In genomic region chr1:67760030-67760821, GRCh38 we compare ENCODE assay signal across 8 cellular contexts.
DNase-seq lines count a peak whose midpoint lies in the region; ATAC-seq, FAIRE-seq and TF ChIP-seq lines count a peak whose summit lies in the region.

No MANE protein-coding gene starts in this region.

- no peak overlapping the region for H3K4me3 Mint-ChIP-seq in activated naive CD8-positive, alpha-beta T cell treated with anti-CD3 and anti-CD28 coated beads, Interleukin-2, amount 10 ng/mL, durations not matched to agents 7 days and 5 days

- no peaks in the 10 kb centered on the region for H3K9me3 ChIP-seq in heart right ventricle

- H3K36me3 ChIP-seq in heart right ventricle: no peaks in the 10 kb centered on the region

- in situ Hi-C loops in SK-MEL-5 (cut with HindIII; ENCODE audit: low pct_unique_long_range_greater_than_20kb, low sequenced_read_pairs): no loop called here

- DNase-seq in H54 (ENCODE audit: insufficient read length, low spot score): no peak
- DNase-seq in Kasumi-1 (lab: John Stamatoyannopoulos, UW): peak; percentile 46 to 70
- peak; percentile 65 for DNase-seq in SK-MEL-5 (ENCODE audit: low read depth, low spot score)
- peak; percentile 46 for DNase-seq in activated naive CD8-positive, alpha-beta T cell treated with anti-CD3 and anti-CD28 coated beads, Interleukin-2, amount 10 ng/mL, durations not matched to agents 7 days and 5 days
- DNase-seq in heart right ventricle: peak; percentile 26 to 66
- DNase-seq in retina: peak; percentile 79
- DNase-seq in mesenteric fat pad (ENCODE audit: low spot score): no peak

- FAIRE-seq in H54 (lab: Jason Lieb, UNC): peak; percentile 73

- peak; percentile 73 for TF ChIP-seq CTCF in GM12873 (IDR thresholded peaks at IDR 0.05; ENCODE audit: insufficient read depth, low read depth, low read length, missing control alignments)
- TF ChIP-seq CTCF in heart right ventricle (IDR thresholded peaks at IDR 0.05): peak; percentile 64 to 96 (median 89)

- no peaks in the 10 kb centered on the region for H3K4me1 Mint-ChIP-seq in activated naive CD8-positive, alpha-beta T cell treated with anti-CD3 and anti-CD28 coated beads, Interleukin-2, amount 10 ng/mL, durations not matched to agents 7 days and 5 days

- peak overlapping the region in 4 of 10 donors; percentile 29 to 42 (median 35) for H3K27ac ChIP-seq in heart right ventricle

- WGBS in heart right ventricle, 2 donors: 29 to 31% methylated on average over 14 of the region's 14 CpGs

- H3K9me3 Mint-ChIP-seq in activated naive CD8-positive, alpha-beta T cell treated with anti-CD3 and anti-CD28 coated beads, Interleukin-2, amount 10 ng/mL, durations not matched to agents 7 days and 5 days: no peaks in the 10 kb centered on the region

- H3K4me3 ChIP-seq in heart right ventricle: no peak overlapping the region

- H3K4me1 ChIP-seq in heart right ventricle: peaks cover 0 to 31% (median 16%) of the 10 kb centered on the region in 9 donors

- POLR2A ChIA-PET in activated naive CD8-positive, alpha-beta T cell treated with anti-CD3 and anti-CD28 coated beads, Interleukin-2, amount 10 ng/mL, durations not matched to agents 7 days and 5 days (lab: Charles Lee): interaction anchor here (1.1 to 1.6 kb wide), 2 partner anchors 75 to 199 kb away, joined by 4 to 5 read pairs; partner anchors contain the start of gene GADD45A

- no peaks in the 10 kb centered on the region for H3K36me3 Mint-ChIP-seq in activated naive CD8-positive, alpha-beta T cell treated with anti-CD3 and anti-CD28 coated beads, Interleukin-2, amount 10 ng/mL, durations not matched to agents 7 days and 5 days

- H3K27ac Mint-ChIP-seq in activated naive CD8-positive, alpha-beta T cell treated with anti-CD3 and anti-CD28 coated beads, Interleukin-2, amount 10 ng/mL, durations not matched to agents 7 days and 5 days: no peak overlapping the region

- TF ChIP-seq POLR2A in H54 (IDR thresholded peaks at IDR 0.05; ENCODE audit: low read depth, low read length): no peak

- H3K27me3 Mint-ChIP-seq in activated naive CD8-positive, alpha-beta T cell treated with anti-CD3 and anti-CD28 coated beads, Interleukin-2, amount 10 ng/mL, durations not matched to agents 7 days and 5 days: peaks cover 9% of the 10 kb centered on the region

- intact Hi-C loops in heart right ventricle (cut with DNase I): loop anchor here (1.0 to 10.0 kb wide), 14 partner anchors 73 to 585 kb away; partner anchors contain the start of gene GADD45A (in 2 of the 10)

- peak; percentile 60 for ATAC-seq in activated naive CD8-positive, alpha-beta T cell treated with anti-CD3 and anti-CD28 coated beads, Interleukin-2, amount 10 ng/mL, durations not matched to agents 7 days and 5 days (ENCODE audit: low read depth)
- peak; percentile 56 to 82 (median 72) for ATAC-seq in heart right ventricle

- no peaks in the 10 kb centered on the region for H3K27me3 ChIP-seq in heart right ventricle

Comparison
In these comparisons a context has a peak if more than half of its experiments do, and no peak if none do; other contexts are left out.
1. DNase-seq: peak in Kasumi-1 (2 of 2), SK-MEL-5 (single experiment), activated naive CD8-positive, alpha-beta T cell treated with anti-CD3 and anti-CD28 coated beads, Interleukin-2, amount 10 ng/mL, durations not matched to agents 7 days and 5 days (single experiment), heart right ventricle (2 of 2) and retina (single experiment); none in H54 (single experiment) and mesenteric fat pad (single experiment).